In the genomic region with DNA sequence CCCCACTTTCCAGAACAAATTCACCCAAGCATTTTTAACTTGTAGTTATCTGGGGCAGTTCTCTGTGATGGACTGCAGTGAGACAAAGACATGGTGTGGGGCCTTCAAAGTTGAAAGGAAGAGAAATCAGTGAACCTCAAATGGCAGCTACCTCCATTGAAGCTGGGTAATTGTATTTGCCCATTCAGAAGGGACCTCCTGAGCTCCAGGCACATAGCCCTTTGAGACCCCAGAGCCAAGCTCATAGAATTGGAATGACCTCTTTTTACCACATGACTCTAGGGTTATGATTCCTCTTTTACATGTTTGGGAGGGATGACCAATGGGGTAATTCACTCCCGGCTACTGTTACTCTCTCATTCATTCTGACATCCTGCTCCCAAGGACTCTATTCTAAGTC, we compare ENCODE assay signal across 19 cellular contexts.
"Had no signal": no experiment of that assay in that cellular context is flagged by ENCODE, and none has a peak within 500 bp of the region (broad histone marks: within the 10 kb centered on the region; RNA-seq: fewer than 3 reads in every experiment).

No MANE protein-coding gene starts in this region.

- H3K9ac ChIP-seq: KMS-11 had no signal

- H3K4me3 Mint-ChIP-seq: IgD-negative memory B cell had no signal

- H3K27me3 Mint-ChIP-seq: IgD-negative memory B cell had no signal

- H3K4me2 ChIP-seq: KMS-11 had no signal

- H3K27ac Mint-ChIP-seq: IgD-negative memory B cell had no signal

- H3K36me3 Mint-ChIP-seq: IgD-negative memory B cell had no signal

- DNase-seq: Kasumi-1, NCI-H1092, NCI-H1105 treated with DMSO at 0.1 percent for 48 hours, NCI-H1417 treated with DMSO at 0.1 percent for 48 hours, NCI-H146, NCI-H1694 treated with DMSO at 0.1 percent for 48 hours, NCI-H1930, NCI-H2081, NCI-H2107, NCI-H2227 treated with DMSO at 0.1 percent for 48 hours, NCI-H524, NCI-H526 treated with DMSO at 0.1 percent for 48 hours, NCI-H748 treated with DMSO at 0.1 percent for 48 hours, RPMI8226, SHP77 had no signal

- H3K27ac ChIP-seq: HL-60, KMS-11 had no signal

- H3K4me3 ChIP-seq: K562 had no signal

- H3K4me1 Mint-ChIP-seq: IgD-negative memory B cell had no signal

- ATAC-seq: K562 had no signal
